Comparison of ENCODE assay signal across 18 cellular contexts in the genomic region with DNA sequence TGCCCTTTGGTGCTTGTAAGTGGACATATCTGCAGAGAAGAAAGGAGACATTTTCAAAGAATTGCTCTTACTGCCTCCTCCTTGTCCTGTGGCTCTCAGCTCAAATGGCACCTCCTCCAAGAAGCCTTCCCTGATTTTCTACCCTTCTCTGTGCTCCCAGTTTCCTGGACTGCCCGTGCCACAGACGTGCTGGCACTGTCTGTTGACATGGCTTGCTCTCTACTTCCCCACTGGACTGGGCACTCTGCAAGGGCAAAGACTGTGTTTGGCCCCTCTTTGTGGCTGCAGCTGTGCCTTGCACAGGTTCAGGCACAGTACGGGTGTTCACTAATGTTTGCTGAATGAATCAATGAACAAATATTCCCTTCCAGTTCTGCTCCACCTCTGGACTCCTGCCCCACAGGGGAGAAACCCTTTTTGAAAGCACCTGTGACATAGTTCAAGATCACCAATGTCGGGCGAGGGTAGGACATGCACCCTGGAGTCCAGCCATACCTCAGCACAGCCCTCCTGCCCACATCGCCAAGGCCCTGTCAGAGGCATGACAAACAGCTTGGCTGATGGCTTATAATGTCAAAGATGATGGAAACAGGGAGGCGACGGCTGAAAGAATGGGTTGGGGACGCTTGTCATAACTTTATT.
"Had no signal": no experiment of that assay in that cellular context is flagged by ENCODE, and none has a peak within 500 bp of the region (broad histone marks: within the 10 kb centered on the region; RNA-seq: fewer than 3 reads in every experiment).

No MANE protein-coding gene starts in this region.

- H3K27me3 ChIP-seq: ovary, right atrium auricular region had no signal

- ATAC-seq: gastrocnemius medialis; stimulated activated naive CD8-positive, alpha-beta T cell treated with anti-CD3 and anti-CD28 coated beads, Interleukin-15, Interleukin-2, amounts not matched to agents 100 U/mL and 50 U/mL, for 24 hours had no signal

- H3K4me1 Mint-ChIP-seq: naive B cell had no signal

- H3K36me3 Mint-ChIP-seq: naive B cell had no signal

- H3K27ac Mint-ChIP-seq: nephron had no signal

- DNase-seq: effector memory CD4-positive, alpha-beta T cell; gastrocnemius medialis; heart right ventricle; hypothalamus; left ventricle myocardium inferior; mesenchymal stem cell; naive B cell; ovary; small intestine; stimulated activated CD4-positive, alpha-beta T cell treated with anti-CD3 and anti-CD28 coated beads, Interleukin-12 subunit alpha, Interleukin-12 subunit beta, amount 100 ng/mL, for 4 hours; stimulated activated naive CD8-positive, alpha-beta T cell treated with anti-CD3 and anti-CD28 coated beads, Interleukin-15, Interleukin-2, amounts not matched to agents 100 U/mL and 50 U/mL, for 24 hours; tibial artery had no signal

- H3K4me3 Mint-ChIP-seq: naive B cell, nephron had no signal

- H3K4me3 ChIP-seq: esophagus muscularis mucosa, gastrocnemius medialis, heart right ventricle, left ventricle myocardium inferior, lung, ovary, right atrium auricular region, tibial artery had no signal

- H3K4me1 ChIP-seq: esophagus muscularis mucosa, gastrocnemius medialis, heart right ventricle, left ventricle myocardium inferior, right atrium auricular region, tibial artery had no signal

- H3K9me3 Mint-ChIP-seq: nephron had no signal

- H3K9me3 ChIP-seq: esophagus muscularis mucosa, gastrocnemius medialis, heart right ventricle, left ventricle myocardium inferior, neutrophil, ovary, right atrium auricular region, tibial artery had no signal

- H3K27ac ChIP-seq: epithelial cell of prostate, esophagus muscularis mucosa, gastrocnemius medialis, heart right ventricle, left ventricle myocardium inferior, neutrophil, ovary, right atrium auricular region, tibial artery had no signal

- H3K36me3 ChIP-seq: esophagus muscularis mucosa, gastrocnemius medialis, heart right ventricle, left ventricle myocardium inferior, neutrophil, ovary, right atrium auricular region, tibial artery had no signal
